10 cellular contexts compared by ENCODE assay signal in the genomic region with DNA sequence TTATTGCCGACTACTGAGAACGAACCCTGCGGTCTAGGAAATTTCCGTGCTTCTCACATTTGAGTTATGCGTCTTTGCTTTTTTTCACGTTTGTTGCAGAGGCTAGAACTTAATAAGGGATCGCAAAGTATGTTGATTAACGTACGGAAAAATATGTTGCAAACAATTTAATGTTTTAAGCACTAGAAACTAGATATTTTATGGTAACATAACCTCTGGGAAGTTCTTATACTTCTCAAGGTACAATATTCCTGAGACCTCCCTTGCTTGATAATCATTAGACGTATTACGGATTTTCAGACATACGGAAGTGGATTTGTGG. TPM values are rescaled to one million over a fixed set of nuclear protein-coding genes. Genes with fewer than 3 reads are reported as not detected.
A peak's percentile ranks its signal among the peaks of the same experiment; 100 is the strongest.
DNase-seq lines count a peak whose midpoint lies in the region; ATAC-seq, FAIRE-seq and TF ChIP-seq lines count a peak whose summit lies in the region.
"Had no signal": no experiment of that assay in that cellular context is flagged by ENCODE, and none has a peak within 500 bp of the region (broad histone marks: within the 10 kb centered on the region; RNA-seq: fewer than 3 reads in every experiment).

No MANE protein-coding gene starts in this region.

- H3K4me3 Mint-ChIP-seq in activated CD4-positive, alpha-beta T cell treated with anti-CD3 and anti-CD28 coated beads for 36 hours, result peak overlapping the region; percentile 65

- no TSS peak for BruUV-seq in GM12878 (replicated peaks; lab: Mats Ljungman, UMichigan)

- in situ Hi-C loops in GM12878 (cut with MboI), result no loop called here

- H3K4me3 ChIP-seq in GM12878, result no peak overlapping the region
- H3K4me3 ChIP-seq in left lung, result peak overlapping the region; percentile 64 to 66
- H3K4me3 ChIP-seq in subcutaneous abdominal adipose tissue (ENCODE audit: low read depth in 1 of 5, low read length in 5 of 5), result peak overlapping the region; percentile 75 to 90 (median 83)

- H3K36me3 Mint-ChIP-seq in activated CD4-positive, alpha-beta T cell treated with anti-CD3 and anti-CD28 coated beads for 36 hours (ENCODE audit: low read depth), result no peaks in the 10 kb centered on the region

- peaks cover 17% of the 10 kb centered on the region for H3K4me1 Mint-ChIP-seq in activated CD4-positive, alpha-beta T cell treated with anti-CD3 and anti-CD28 coated beads for 36 hours

- no peak for ATAC-seq in activated CD4-positive, alpha-beta T cell treated with anti-CD3 and anti-CD28 coated beads for 36 hours
- no peak for ATAC-seq in GM12878
- ATAC-seq in left lung, result no peak
- no peak for ATAC-seq in left lobe of liver

- RAD21 ChIA-PET in GM12878 (lab: Charles Lee; ENCODE audit: unreplicated experiment), result no interaction called here

- H4K20me1 ChIP-seq in GM12878 (ENCODE audit: control insufficient read depth, insufficient read depth), result no peaks in the 10 kb centered on the region

- no peaks in the 10 kb centered on the region for H3K4me1 ChIP-seq in GM12878 (ENCODE audit: control insufficient read depth, insufficient read depth, low read length)
- H3K4me1 ChIP-seq in left lung, result peaks cover 8 to 46% of the 10 kb centered on the region in 2 donors
- H3K4me1 ChIP-seq in subcutaneous abdominal adipose tissue (ENCODE audit: control insufficient read depth in 5 of 5, insufficient read depth in 5 of 5, low read length in 5 of 5), result peaks cover 0 to 36% (median 21%) of the 10 kb centered on the region in 5 donors

- DNase-seq in activated CD4-positive, alpha-beta T cell treated with anti-CD3 and anti-CD28 coated beads for 36 hours, result no peak
- DNase-seq in activated CD4-positive, alpha-beta T cell treated with anti-CD3 and anti-CD28 coated beads, Interleukin-2, amount 50 U/mL, for 48 hours, result no peak
- no peak for DNase-seq in GM12878 (ENCODE audit: low read depth, low spot score)
- DNase-seq in left lung, result no peak
- DNase-seq in islet precursor cell, result no peak
- no peak for DNase-seq in HT-29 (ENCODE audit: low spot score)
- no peak for DNase-seq in left lobe of liver (ENCODE audit: low spot score)
- DNase-seq: NCI-H1092 treated with DMSO at 0.1 percent for 48 hours had no signal

- H3K27ac Mint-ChIP-seq in activated CD4-positive, alpha-beta T cell treated with anti-CD3 and anti-CD28 coated beads for 36 hours, result no peak overlapping the region

- no peak overlapping the region for H2AFZ ChIP-seq in GM12878 (ENCODE audit: control insufficient read depth, low read depth, low read length)

- no peaks in the 10 kb centered on the region for H3K9me3 Mint-ChIP-seq in activated CD4-positive, alpha-beta T cell treated with anti-CD3 and anti-CD28 coated beads for 36 hours (ENCODE audit: low read depth)

- H3K36me3 ChIP-seq in GM12878 (ENCODE audit: control insufficient read depth in 2 of 2, insufficient read depth in 2 of 2, low read length in 1 of 2) (no peaks in the 10 kb centered on the region), left lung (no peaks in the 10 kb centered on the region), subcutaneous abdominal adipose tissue (ENCODE audit: control insufficient read depth in 5 of 5, insufficient read depth in 5 of 5, low read length in 5 of 5) (no peaks in the 10 kb centered on the region)

- H3K4me2 ChIP-seq in GM12878 (ENCODE audit: control insufficient read depth, insufficient read depth), result no peak overlapping the region

- peaks cover 33% of the 10 kb centered on the region for H3K27me3 Mint-ChIP-seq in activated CD4-positive, alpha-beta T cell treated with anti-CD3 and anti-CD28 coated beads for 36 hours

- H3K27ac ChIP-seq in GM12878 (ENCODE audit: control insufficient read depth, insufficient read depth) (no peak overlapping the region), left lung (peak overlapping the region; percentile 93 to 94), subcutaneous abdominal adipose tissue (ENCODE audit: low read depth, low read length) (peak overlapping the region; percentile 87)

- no peaks in the 10 kb centered on the region for H3K79me2 ChIP-seq in GM12878 (ENCODE audit: control insufficient read depth, insufficient read depth, low read length)

- SMC1A ChIA-PET in GM12878 (lab: Charles Lee; ENCODE audit: uncharacterized antibody, unreplicated experiment), result interaction anchor here (1.1 kb wide), 1 partner anchor 684 kb away, joined by 3 read pairs; no protein-coding TSS in a partner anchor

- H3K9me3 ChIP-seq in GM12878 (replicated peaks; ENCODE audit: control insufficient read depth, insufficient read depth, low read length) (no peaks in the 10 kb centered on the region), left lung (no peaks in the 10 kb centered on the region), subcutaneous abdominal adipose tissue (ENCODE audit: control insufficient read depth in 5 of 5, low read length in 5 of 5) (no peaks in the 10 kb centered on the region)

- no peak for TF ChIP-seq RAD21 in GM12878 (IDR thresholded peaks at IDR 0.05; ENCODE audit: insufficient read depth, low read depth, low read length)

- TF ChIP-seq CTCF in GM12878 (IDR thresholded peaks at IDR 0.05 in 2 of 3, conservative IDR thresholded peaks at IDR 0.05 in 1 of 3; ENCODE audit: control insufficient read depth in 2 of 3, extremely low read depth in 1 of 3, insufficient read depth in 1 of 3, low read depth in 3 of 3, low read length in 3 of 3) (no peak), left lung (IDR thresholded peaks at IDR 0.05) (no peak)

- H3K27me3 ChIP-seq in GM12878 (replicated peaks in 1 of 2; ENCODE audit: control insufficient read depth in 2 of 2, insufficient read depth in 2 of 2, low read length in 1 of 2) (peaks cover 6 to 15% of the 10 kb centered on the region in 2 experiments), left lung (peaks cover 0 to 38% of the 10 kb centered on the region in 2 donors), subcutaneous abdominal adipose tissue (ENCODE audit: control insufficient read depth in 5 of 5, insufficient read depth in 4 of 5, low read length in 5 of 5) (no peaks in the 10 kb centered on the region)

- CTCF ChIA-PET in activated CD4-positive, alpha-beta T cell treated with anti-CD3 and anti-CD28 coated beads for 36 hours (lab: Charles Lee), result no interaction called here
- CTCF ChIA-PET in GM12878 (lab: Yijun Ruan, JAX), result no interaction called here

- no peak for TF ChIP-seq EP300 in GM12878 (IDR thresholded peaks at IDR 0.05; ENCODE audit: borderline replicate concordance in 1 of 2, control insufficient read depth in 1 of 2, low read depth in 2 of 2, low read length in 2 of 2)

- WGBS in GM12878 (ENCODE audit: insufficient coverage, insufficient replicate concordance, low lambda C conversion rate, missing lambda C conversion rate), result 33% methylated on average over 12 of the region's 12 CpGs

- POLR2A ChIA-PET in activated CD4-positive, alpha-beta T cell treated with anti-CD3 and anti-CD28 coated beads for 36 hours (lab: Charles Lee), result no interaction called here
- POLR2A ChIA-PET in GM12878 (lab: Charles Lee), result no interaction called here

- no peak for TF ChIP-seq POLR2A in GM12878 (IDR thresholded peaks at IDR 0.05; ENCODE audit: low read depth, low read length)

- intact Hi-C loops in activated CD4-positive, alpha-beta T cell treated with anti-CD3 and anti-CD28 coated beads for 36 hours (cut with DNase I, micrococcal nuclease), result loop anchor here (1.0 to 10.0 kb wide), 6 partner anchors 31 to 174 kb away; a partner anchor contains a TSS
- intact Hi-C loops in GM12878 (cut with micrococcal nuclease; ENCODE audit: unreplicated experiment), result no loop called here
- intact Hi-C loops in left lung (cut with DNase I), result loop anchor here in 1 of 2 donors (10.0 kb wide), 1 partner anchor 198 kb away; no protein-coding TSS in a partner anchor

- H3K9ac ChIP-seq in GM12878 (ENCODE audit: control insufficient read depth, insufficient read depth, low read length), result no peak overlapping the region
- H3K9ac ChIP-seq in subcutaneous abdominal adipose tissue (ENCODE audit: low read length in 5 of 5), result peak overlapping the region; percentile 19 to 78 (median 67)

- no peak for FAIRE-seq in GM12878 (lab: Jason Lieb, UNC)
- FAIRE-seq: A204.1 had no signal

TF ChIP-seq in GM12878, 131 proteins besides CTCF, POLR2A, EP300 and RAD21 (continues in another document):
- TF ChIP-seq EZH2 (IDR thresholded peaks at IDR 0.05; ENCODE audit: borderline replicate concordance, control insufficient read depth, low read depth, low read length) (peak; percentile 95; the same call in 1 of the 2 replicates), DPF2 (IDR thresholded peaks at IDR 0.05) (no peak)

RNA-seq across cellular contexts. Expression of a gene that starts 0.6 kb away (rescaled TPM):
- total RNA-seq in activated CD4-positive, alpha-beta T cell treated with anti-CD3 and anti-CD28 coated beads for 36 hours, result under 1 TPM in 1 of 2 experiments, not detected in 1; 0.05 TPM
- 0.10 and 0.17 TPM in 2 replicates for total RNA-seq in GM12878 (2013; cell fraction: nucleolus; rRNA removed)
- total RNA-seq in GM12878 (2014; rRNA removed) (not detected in 2 replicates), GM12878 (2014; rRNA removed; fragmentation: Illumina TruSeq; extraction: Trizol) (not detected in 2 replicates), GM12878 (2021) (0.08 TPM in 1 of 2 replicates, not detected in the other), left lung (10 to 100 TPM; 12.1 to 13.8 TPM), left lobe of liver (0.23 TPM)
- not detected for polyA plus RNA-seq in GM12878 (2011; ENCODE audit: low read depth)
- polyA plus RNA-seq in GM12878 (2011; rRNA removed) (0.07 and 0.09 TPM in 2 replicates), GM12878 (2014; fragmentation: Illumina TruSeq; extraction: Trizol) (not detected in 2 replicates), GM12878 (2014; fragmentation: Nextera tagmentation; extraction: Ambion mirVana) (not detected), GM12878 (2014; rRNA removed) (not detected in 2 replicates), GM12878 (2016; fragmentation: Nextera tagmentation; extraction: Ambion mirVana) (not detected)
- polyA plus RNA-seq in GM12878 (2011; cell fraction: cytosol; rRNA removed), result 0.01 and 0.02 TPM in 2 replicates
- 0.04 TPM in 1 of 2 replicates, not detected in the other for polyA plus RNA-seq in GM12878 (2011; cell fraction: nucleus; rRNA removed)
- not detected in 2 replicates for polyA plus RNA-seq in GM12878 (2012)
- polyA minus RNA-seq in GM12878 (2011; rRNA and poly(A)+ RNA removed), result not detected in 2 replicates
- polyA minus RNA-seq in GM12878 (2011; cell fraction: cytosol; rRNA and poly(A)+ RNA removed), result not detected in 2 replicates
- polyA minus RNA-seq in GM12878 (2011; cell fraction: nucleus; rRNA and poly(A)+ RNA removed), result 0.12 TPM in 1 of 2 replicates, not detected in the other
- 7.8 and 8.1 TPM in 2 replicates for total RNA-seq in HT-29 (2014; rRNA removed; shearing (Covaris generic))
